Comparison of ENCODE assay signal across 8 cellular contexts in genomic region chr1:41241748-41242644, GRCh38. TPM values are rescaled to one million over a fixed set of nuclear protein-coding genes. Genes with fewer than 3 reads are reported as not detected.
DNase-seq lines count a peak whose midpoint lies in the region; ATAC-seq lines count a peak whose summit lies in the region.

TSS of gene SCMH1 (minus strand) at chr1:41242306. CDS start at chr1:41186133, 56,173 bp downstream.

- DNase-seq in NCI-H82 (lab: John Stamatoyannopoulos, UW) (peak; percentile 81), NCI-H82 treated with DMSO at 0.1 percent for 48 hours (lab: John Stamatoyannopoulos, UW; ENCODE audit: unreplicated experiment) (no peak), NCI-H2227 treated with DMSO at 0.1 percent for 48 hours (lab: John Stamatoyannopoulos, UW) (peak; percentile 69), midbrain (lab: John Stamatoyannopoulos, UW) (peak; percentile 13)
- peak; percentile 55 for DNase-seq in activated CD8-positive, alpha-beta T cell treated with anti-CD3 and anti-CD28 coated beads, Interleukin-2, amount 10 ng/mL, durations not matched to agents 7 days and 5 days
- peak; percentile 33 for DNase-seq in stimulated activated CD8-positive, alpha-beta memory T cell treated with anti-CD3 and anti-CD28 coated beads, Interleukin-4, amount 100 ng/mL, for 24 hours (ENCODE audit: low read depth)

- H3K27me3 Mint-ChIP-seq in activated CD8-positive, alpha-beta T cell treated with anti-CD3 and anti-CD28 coated beads, Interleukin-2, amount 10 ng/mL, durations not matched to agents 7 days and 5 days (ENCODE audit: low read depth), result peaks cover 5% of the 10 kb centered on the region

- POLR2A ChIA-PET in activated CD8-positive, alpha-beta T cell treated with anti-CD3 and anti-CD28 coated beads, Interleukin-2, amount 10 ng/mL, durations not matched to agents 7 days and 5 days (lab: Charles Lee), result interaction anchor here (0.6 kb wide), 2 partner anchors 262 to 1543 kb away, joined by 3 read pairs; partner anchors contain the start of genes CTPS1 and TMEM269

- H3K4me3 Mint-ChIP-seq in activated CD8-positive, alpha-beta T cell treated with anti-CD3 and anti-CD28 coated beads, Interleukin-2, amount 10 ng/mL, durations not matched to agents 7 days and 5 days, result peak within 1 kb of the TSS; percentile 75

- CTCF ChIA-PET in activated CD8-positive, alpha-beta T cell treated with anti-CD3 and anti-CD28 coated beads, Interleukin-2, amount 10 ng/mL, durations not matched to agents 7 days and 5 days (lab: Charles Lee), result interaction anchor here (1.1 to 1.6 kb wide), 2 partner anchors 119 to 293 kb away, joined by 3 to 4 read pairs; no protein-coding TSS in a partner anchor

- no peaks in the 10 kb centered on the region for H3K9me3 Mint-ChIP-seq in activated CD8-positive, alpha-beta T cell treated with anti-CD3 and anti-CD28 coated beads, Interleukin-2, amount 10 ng/mL, durations not matched to agents 7 days and 5 days (ENCODE audit: insufficient read depth)

- peak within 1 kb of the TSS; percentile 76 for H3K27ac Mint-ChIP-seq in activated CD8-positive, alpha-beta T cell treated with anti-CD3 and anti-CD28 coated beads, Interleukin-2, amount 10 ng/mL, durations not matched to agents 7 days and 5 days

- no peaks in the 10 kb centered on the region for H3K36me3 Mint-ChIP-seq in activated CD8-positive, alpha-beta T cell treated with anti-CD3 and anti-CD28 coated beads, Interleukin-2, amount 10 ng/mL, durations not matched to agents 7 days and 5 days (ENCODE audit: low read depth)

- in situ Hi-C loops in endometrial microvascular endothelial cells (cut with HindIII; ENCODE audit: inconsistent ontology term, low pct_unique_long_range_greater_than_20kb, low sequenced_read_pairs), result no loop called here

- H3K4me1 Mint-ChIP-seq in activated CD8-positive, alpha-beta T cell treated with anti-CD3 and anti-CD28 coated beads, Interleukin-2, amount 10 ng/mL, durations not matched to agents 7 days and 5 days (ENCODE audit: low read depth), result peaks cover 39% of the 10 kb centered on the region

- peak; percentile 36 for ATAC-seq in HG02943 (IDR thresholded peaks at IDR 0.05; ENCODE audit: low read depth, unreplicated experiment)
- peak; percentile 84 for ATAC-seq in activated CD8-positive, alpha-beta T cell treated with anti-CD3 and anti-CD28 coated beads, Interleukin-2, amount 10 ng/mL, durations not matched to agents 7 days and 5 days

RNA-seq across cellular contexts. Expression of gene SCMH1, which starts in this region (rescaled TPM):
- 10 to 100 TPM; 25.1 to 30.3 TPM for total RNA-seq in activated CD8-positive, alpha-beta T cell treated with anti-CD3 and anti-CD28 coated beads, Interleukin-2, amount 10 ng/mL, durations not matched to agents 7 days and 5 days
- total RNA-seq in endometrial microvascular endothelial cells (ENCODE audit: inconsistent ontology term), result 22.8 TPM
